In the genomic region with DNA sequence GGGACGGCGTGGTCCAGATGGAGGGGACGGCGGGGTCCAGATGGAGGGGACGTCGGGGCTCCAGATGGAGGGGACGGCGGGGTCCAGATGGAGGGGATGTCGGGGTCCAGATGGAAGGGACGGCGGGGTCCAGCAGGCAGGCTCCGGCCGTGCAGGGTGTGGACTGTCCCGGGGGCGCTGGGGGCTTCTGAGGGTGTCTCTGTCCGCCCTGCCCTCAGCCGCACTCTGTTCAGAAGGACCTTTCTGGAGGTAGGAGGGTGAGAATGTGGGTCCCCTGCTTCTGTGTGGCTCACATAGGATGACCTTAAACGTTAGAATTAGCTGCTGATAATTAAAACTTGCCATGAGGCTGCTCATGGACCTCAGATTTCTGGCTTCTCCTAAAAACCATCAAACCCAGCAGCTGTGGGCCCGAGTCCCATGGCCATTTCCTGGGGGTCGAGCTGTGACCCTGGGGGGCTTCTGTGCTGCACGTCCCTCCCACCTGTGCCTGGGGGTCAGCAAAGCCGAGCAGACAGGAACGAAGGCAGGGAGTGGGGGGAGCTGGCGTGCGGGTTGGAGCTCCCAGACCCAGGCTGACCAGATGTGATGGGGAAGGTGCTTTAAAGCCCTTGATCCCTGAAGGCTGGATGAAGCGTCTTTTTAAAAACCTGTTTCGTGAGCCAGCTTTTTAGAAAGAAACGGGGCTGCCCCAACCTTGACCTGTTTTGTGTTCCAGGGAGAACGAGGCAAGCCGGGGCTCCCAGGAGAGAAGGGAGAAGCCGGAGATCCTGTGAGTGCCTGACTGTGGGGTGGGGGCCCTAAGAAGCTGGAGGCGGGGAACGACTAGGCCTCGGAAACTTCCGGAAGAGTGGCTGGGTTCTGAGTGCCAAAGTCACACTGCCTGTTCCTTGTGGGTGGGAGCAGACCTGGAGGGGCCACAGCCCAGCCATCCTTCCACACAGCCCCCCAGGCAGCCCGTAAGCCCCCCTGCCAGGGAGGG, we compare ENCODE assay signal across 13 cellular contexts. TPM values are rescaled to one million over a fixed set of nuclear protein-coding genes. Genes with fewer than 3 reads are reported as not detected.
A peak's percentile ranks its signal among the peaks of the same experiment; 100 is the strongest.
DNase-seq lines count a peak whose midpoint lies in the region; TF ChIP-seq lines count a peak whose summit lies in the region.
"Had no signal": no experiment of that assay in that cellular context is flagged by ENCODE, and none has a peak within 500 bp of the region (broad histone marks: within the 10 kb centered on the region; RNA-seq: fewer than 3 reads in every experiment).

No MANE protein-coding gene starts in this region.

- TF ChIP-seq POLR2A in sigmoid colon (IDR thresholded peaks at IDR 0.05), result no peak

- DNase-seq in stimulated activated CD4-positive, alpha-beta T cell treated with anti-CD3 and anti-CD28 coated beads, Interleukin-15, amount 100 ng/mL, for 24 hours, result peak; percentile 1
- no peak for DNase-seq in stimulated activated CD4-positive, alpha-beta T cell treated with anti-CD3 and anti-CD28 coated beads, Interleukin-4, amount 100 ng/mL, for 24 hours
- DNase-seq in coronary artery (ENCODE audit: low spot score) (peak; percentile 66), sigmoid colon (peak; percentile 63), T-helper 9 cell (no peak), nucleus accumbens (lab: John Stamatoyannopoulos, UW) (no peak), NCI-H187 treated with DMSO at 0.1 percent for 48 hours (lab: John Stamatoyannopoulos, UW) (no peak)
- DNase-seq: activated CD8-positive, alpha-beta memory T cell treated with anti-CD3 and anti-CD28 coated beads for 24 hours; NCI-H1694; NCI-H446 treated with DMSO at 0.1 percent for 48 hours; stimulated activated CD4-positive, alpha-beta T cell treated with anti-CD3 and anti-CD28 coated beads, Interleukin-1b, Interleukin-23, amount 100 ng/mL, for 48 hours had no signal

- peaks cover 0 to 93% (median 89%) of the 10 kb centered on the region in 4 donors for H3K4me1 ChIP-seq in sigmoid colon

- peaks cover 71 to 93% (median 76%) of the 10 kb centered on the region in 4 donors for H3K36me3 ChIP-seq in sigmoid colon
- H3K36me3 ChIP-seq: BLaER1 had no signal

- no peaks in the 10 kb centered on the region for H3K27me3 ChIP-seq in sigmoid colon

- intact Hi-C loops in sigmoid colon (cut with DNase I), result no loop called here

- no peak for TF ChIP-seq EP300 in sigmoid colon (IDR thresholded peaks at IDR 0.05)

- no peak for TF ChIP-seq CTCF in coronary artery (IDR thresholded peaks at IDR 0.05)
- TF ChIP-seq CTCF in sigmoid colon (IDR thresholded peaks at IDR 0.05), result no peak

- H3K27ac ChIP-seq in coronary artery (peak overlapping the region; percentile 23 to 65), sigmoid colon (peak overlapping the region; percentile 72 to 80 (median 76))
- H3K27ac ChIP-seq: BLaER1, RWPE1 had no signal

- H3K9me3 ChIP-seq in sigmoid colon, result no peaks in the 10 kb centered on the region
- H3K9me3 ChIP-seq: BLaER1 had no signal

- WGBS in sigmoid colon, 2 donors, result 78 to 83% methylated on average over 36 of the region's 36 CpGs

- no peak overlapping the region for H3K4me3 ChIP-seq in coronary artery
- H3K4me3 ChIP-seq in sigmoid colon, result no peak overlapping the region
- H3K4me3 ChIP-seq: BLaER1 had no signal

RNA-seq across cellular contexts. Expression of gene COL6A1, which starts 7.1 kb away (rescaled TPM):
- 1,000 to 10,000 TPM in 2 of 4 donors, 100 to 1,000 TPM in 2; 622 to 1,755 (median 1,184) TPM for total RNA-seq in sigmoid colon
- 100 to 1,000 TPM in 1 of 3 donors, 10 to 100 TPM in 2; 14.3 to 131 (median 28.2) TPM for polyA plus RNA-seq in sigmoid colon

Comparison
In these comparisons a context has a peak if more than half of its experiments do, and no peak if none do; other contexts are left out.
1. DNase-seq: peak in stimulated activated CD4-positive, alpha-beta T cell treated with anti-CD3 and anti-CD28 coated beads, Interleukin-15, amount 100 ng/mL, for 24 hours (single experiment), coronary artery (single experiment) and sigmoid colon (single experiment); none in stimulated activated CD4-positive, alpha-beta T cell treated with anti-CD3 and anti-CD28 coated beads, Interleukin-4, amount 100 ng/mL, for 24 hours (single experiment), T-helper 9 cell (single experiment), nucleus accumbens (0 of 56) and NCI-H187 treated with DMSO at 0.1 percent for 48 hours (single experiment).